9 cellular contexts compared by ENCODE assay signal in genomic region chr11:74417379-74417804, GRCh38. TPM values are rescaled to one million over a fixed set of nuclear protein-coding genes. Genes with fewer than 3 reads are reported as not detected.
DNase-seq lines count a peak whose midpoint lies in the region; ATAC-seq and TF ChIP-seq lines count a peak whose summit lies in the region.
"Had no signal": no experiment of that assay in that cellular context is flagged by ENCODE, and none has a peak within 500 bp of the region (broad histone marks: within the 10 kb centered on the region; RNA-seq: fewer than 3 reads in every experiment).

No MANE protein-coding gene starts in this region.

- peaks cover 36 to 42% of the 10 kb centered on the region in 2 donors for H3K4me1 ChIP-seq in thyroid gland

- no peak overlapping the region for H3K4me3 ChIP-seq in thyroid gland (replicated peaks in 1 of 3)

- H3K9me3 Mint-ChIP-seq in activated CD4-positive, alpha-beta T cell treated with anti-CD3 and anti-CD28 coated beads, Interleukin-2, amount 10 ng/mL, durations not matched to agents 24 days and 14 days = no peaks in the 10 kb centered on the region

- H3K4me1 Mint-ChIP-seq in activated CD4-positive, alpha-beta T cell treated with anti-CD3 and anti-CD28 coated beads, Interleukin-2, amount 10 ng/mL, durations not matched to agents 24 days and 14 days = peaks cover 20% of the 10 kb centered on the region
- H3K4me1 Mint-ChIP-seq: B cell had no signal

- H3K27me3 Mint-ChIP-seq in activated CD4-positive, alpha-beta T cell treated with anti-CD3 and anti-CD28 coated beads, Interleukin-2, amount 10 ng/mL, durations not matched to agents 24 days and 14 days = peaks cover 4% of the 10 kb centered on the region

- peak overlapping the region; percentile 20 for H3K4me3 Mint-ChIP-seq in activated CD4-positive, alpha-beta T cell treated with anti-CD3 and anti-CD28 coated beads, Interleukin-2, amount 10 ng/mL, durations not matched to agents 24 days and 14 days
- H3K4me3 Mint-ChIP-seq: B cell had no signal

- WGBS in thyroid gland, 2 donors = 10 to 23% methylated on average over 1 of the region's 1 CpG

- DNase-seq in activated CD4-positive, alpha-beta T cell treated with anti-CD3 and anti-CD28 coated beads, Interleukin-2, amount 10 ng/mL, durations not matched to agents 24 days and 14 days = no peak
- no peak for DNase-seq in activated CD4-positive, alpha-beta T cell treated with anti-CD3 and anti-CD28 coated beads for 48 hours
- DNase-seq in RPMI7951 (ENCODE audit: low read depth) = peak; percentile 50
- DNase-seq in glomerular visceral epithelial cell (ENCODE audit: extremely low spot score) = peak; percentile 34
- peak; percentile 23 to 36 for DNase-seq in thyroid gland
- DNase-seq in activated CD8-positive, alpha-beta memory T cell treated with anti-CD3 and anti-CD28 coated beads, Interleukin-2, amount 50 U/mL, for 4 hours = no peak

- H3K9me3 ChIP-seq in thyroid gland = no peaks in the 10 kb centered on the region

- intact Hi-C loops in activated CD4-positive, alpha-beta T cell treated with anti-CD3 and anti-CD28 coated beads, Interleukin-2, amount 10 ng/mL, durations not matched to agents 24 days and 14 days (cut with micrococcal nuclease) = loop anchor here (2.0 kb wide), 2 partner anchors 19 to 27 kb away; partner anchors contain the start of gene PGM2L1
- intact Hi-C loops in thyroid gland (cut with DNase I) = no loop called here

- no peaks in the 10 kb centered on the region for H3K36me3 Mint-ChIP-seq in activated CD4-positive, alpha-beta T cell treated with anti-CD3 and anti-CD28 coated beads, Interleukin-2, amount 10 ng/mL, durations not matched to agents 24 days and 14 days (ENCODE audit: low read depth)

- H3K27ac Mint-ChIP-seq in activated CD4-positive, alpha-beta T cell treated with anti-CD3 and anti-CD28 coated beads, Interleukin-2, amount 10 ng/mL, durations not matched to agents 24 days and 14 days = peak overlapping the region; percentile 85
- H3K27ac Mint-ChIP-seq: B cell had no signal

- no peak for TF ChIP-seq CTCF in thyroid gland (IDR thresholded peaks at IDR 0.05)

- peak overlapping the region; percentile 94 to 98 (median 97) for H3K27ac ChIP-seq in thyroid gland

- no peak for ATAC-seq in GM19397 (IDR thresholded peaks at IDR 0.05; ENCODE audit: unreplicated experiment)
- ATAC-seq in HG03039 (IDR thresholded peaks at IDR 0.05; ENCODE audit: unreplicated experiment) = no peak

- no peaks in the 10 kb centered on the region for H3K27me3 ChIP-seq in thyroid gland

- H3K36me3 ChIP-seq in thyroid gland = no peaks in the 10 kb centered on the region

- TF ChIP-seq POLR2A in thyroid gland (IDR thresholded peaks at IDR 0.05) = no peak

RNA-seq across cellular contexts. Expression of gene PGM2L1, which starts 19.2 kb away (rescaled TPM):
- total RNA-seq in activated CD4-positive, alpha-beta T cell treated with anti-CD3 and anti-CD28 coated beads, Interleukin-2, amount 10 ng/mL, durations not matched to agents 24 days and 14 days = 4.7 and 4.9 TPM in 2 replicates
- total RNA-seq in RPMI7951 (2014; rRNA removed; shearing (Covaris generic)) = 5.8 and 5.9 TPM in 2 replicates
- 10 to 100 TPM in 1 of 4 donors, 1 to 10 TPM in 3; 5.0 to 11.4 (median 5.6) TPM for total RNA-seq in thyroid gland

RNA-seq across cellular contexts. Expression of gene KCNE3, which starts 50.0 kb away (rescaled TPM):
- not detected in 2 replicates for total RNA-seq in activated CD4-positive, alpha-beta T cell treated with anti-CD3 and anti-CD28 coated beads, Interleukin-2, amount 10 ng/mL, durations not matched to agents 24 days and 14 days
- 1.3 and 1.9 TPM in 2 replicates for total RNA-seq in RPMI7951 (2014; rRNA removed; shearing (Covaris generic))
- 1 to 10 TPM; 3.9 to 7.9 (median 5.7) TPM for total RNA-seq in thyroid gland
- total RNA-seq: B cell had no signal

Comparison
In these comparisons a context has a peak if more than half of its experiments do, and no peak if none do; other contexts are left out.
1. DNase-seq: peak in RPMI7951 (single experiment), glomerular visceral epithelial cell (single experiment) and thyroid gland (2 of 2); none in activated CD4-positive, alpha-beta T cell treated with anti-CD3 and anti-CD28 coated beads, Interleukin-2, amount 10 ng/mL, durations not matched to agents 24 days and 14 days (single experiment), activated CD4-positive, alpha-beta T cell treated with anti-CD3 and anti-CD28 coated beads for 48 hours (single experiment) and activated CD8-positive, alpha-beta memory T cell treated with anti-CD3 and anti-CD28 coated beads, Interleukin-2, amount 50 U/mL, for 4 hours (single experiment).